In genomic region chr3:143002727-143003126, GRCh38 we compare ENCODE assay signal across 10 cellular contexts. TPM values are rescaled to one million over a fixed set of nuclear protein-coding genes. Genes with fewer than 3 reads are reported as not detected.
DNase-seq lines count a peak whose midpoint lies in the region; ATAC-seq and TF ChIP-seq lines count a peak whose summit lies in the region.
"Had no signal": no experiment of that assay in that cellular context is flagged by ENCODE, and none has a peak within 500 bp of the region (broad histone marks: within the 10 kb centered on the region; RNA-seq: fewer than 3 reads in every experiment).

No MANE protein-coding gene starts in this region.

- H3K4me1 Mint-ChIP-seq in activated T-cell treated with anti-CD3 and anti-CD28 coated beads, Interleukin-2, amount 50 U/mL, for 4 hours (ENCODE audit: low read depth) = peaks cover 49% of the 10 kb centered on the region
- peaks cover 51% of the 10 kb centered on the region for H3K4me1 Mint-ChIP-seq in activated naive CD8-positive, alpha-beta T cell (ENCODE audit: low read depth)

- no peaks in the 10 kb centered on the region for H3K36me3 ChIP-seq in kidney epithelial cell (ENCODE audit: control insufficient read depth, insufficient read depth, low read length)
- no peaks in the 10 kb centered on the region for H3K36me3 ChIP-seq in tibial nerve

- H3K4me3 ChIP-seq in kidney epithelial cell (ENCODE audit: low read depth, low read length) (peak overlapping the region; percentile 95), tibial nerve (peak overlapping the region; percentile 68 to 98 (median 88))

- H3K9me3 ChIP-seq in tibial nerve = no peaks in the 10 kb centered on the region

- no peak for DNase-seq in activated T-cell treated with anti-CD3 and anti-CD28 coated beads, Interleukin-2, amount 50 U/mL, for 4 hours
- no peak for DNase-seq in activated T-cell treated with anti-CD3 and anti-CD28 coated beads, Interleukin-2, amount 50 U/mL, for 48 hours
- DNase-seq in kidney epithelial cell (ENCODE audit: low read depth) (no peak), tibial nerve (ENCODE audit: low spot score in 2 of 2) (no peak), AG08395 (ENCODE audit: low spot score) (no peak), GOT3 (lab: John Stamatoyannopoulos, UW) (no peak), HK-2 (ENCODE audit: unreplicated experiment) (no peak)
- DNase-seq: stimulated activated naive CD4-positive, alpha-beta T cell had no signal

- peak overlapping the region; percentile 100 for H3K27ac Mint-ChIP-seq in activated naive CD8-positive, alpha-beta T cell

- WGBS in tibial nerve, 2 donors = 4 to 5% methylated on average over 9 of the region's 9 CpGs

- no peak for TF ChIP-seq EP300 in tibial nerve (IDR thresholded peaks at IDR 0.05)

- no peaks in the 10 kb centered on the region for H3K27me3 ChIP-seq in kidney epithelial cell (ENCODE audit: control insufficient read depth, insufficient read depth, low read length)
- no peaks in the 10 kb centered on the region for H3K27me3 ChIP-seq in tibial nerve

- peaks cover 0 to 69% (median 20%) of the 10 kb centered on the region in 4 donors for H3K4me1 ChIP-seq in tibial nerve

- H3K36me3 Mint-ChIP-seq in activated T-cell treated with anti-CD3 and anti-CD28 coated beads, Interleukin-2, amount 50 U/mL, for 4 hours (ENCODE audit: insufficient read depth) = peaks cover 8% of the 10 kb centered on the region
- H3K36me3 Mint-ChIP-seq in activated naive CD8-positive, alpha-beta T cell = peaks cover 5% of the 10 kb centered on the region

- no peaks in the 10 kb centered on the region for H3K9me3 Mint-ChIP-seq in activated T-cell treated with anti-CD3 and anti-CD28 coated beads, Interleukin-2, amount 50 U/mL, for 4 hours
- no peaks in the 10 kb centered on the region for H3K9me3 Mint-ChIP-seq in activated naive CD8-positive, alpha-beta T cell (ENCODE audit: low read depth)

- peak overlapping the region; percentile 97 for H3K4me3 Mint-ChIP-seq in activated T-cell treated with anti-CD3 and anti-CD28 coated beads, Interleukin-2, amount 50 U/mL, for 4 hours
- peak overlapping the region; percentile 99 for H3K4me3 Mint-ChIP-seq in activated naive CD8-positive, alpha-beta T cell

- no peak for TF ChIP-seq POLR2A in tibial nerve (IDR thresholded peaks at IDR 0.05)

- ATAC-seq in activated T-cell treated with anti-CD3 and anti-CD28 coated beads, Interleukin-2, amount 50 U/mL, for 4 hours = no peak

- peak overlapping the region in 1 of 4 donors; percentile 98 for H3K27ac ChIP-seq in tibial nerve

- peaks cover 2% of the 10 kb centered on the region for H3K27me3 Mint-ChIP-seq in activated T-cell treated with anti-CD3 and anti-CD28 coated beads, Interleukin-2, amount 50 U/mL, for 4 hours (ENCODE audit: low read depth)
- no peaks in the 10 kb centered on the region for H3K27me3 Mint-ChIP-seq in activated naive CD8-positive, alpha-beta T cell

- TF ChIP-seq CTCF in kidney epithelial cell (IDR thresholded peaks at IDR 0.05; ENCODE audit: insufficient read depth, low read length, poor library complexity, severe bottlenecking) (no peak), tibial nerve (IDR thresholded peaks at IDR 0.05) (no peak)

RNA-seq across cellular contexts. Expression of gene U2SURP, which starts 1.4 kb away (rescaled TPM):
- total RNA-seq in activated T-cell treated with anti-CD3 and anti-CD28 coated beads, Interleukin-2, amount 50 U/mL, for 4 hours = 100 to 1,000 TPM; 156 to 178 (median 170) TPM
- total RNA-seq in kidney epithelial cell (56.1 and 60.6 TPM in 2 replicates), tibial nerve (100 to 1,000 TPM in 1 of 4 donors, 10 to 100 TPM in 3; 92.4 to 104 (median 95.6) TPM)

RNA-seq across cellular contexts. Expression of gene PAQR9, which starts 39.3 kb away (rescaled TPM):
- total RNA-seq in activated T-cell treated with anti-CD3 and anti-CD28 coated beads, Interleukin-2, amount 50 U/mL, for 4 hours = not detected
- total RNA-seq in kidney epithelial cell (0.08 and 0.48 TPM in 2 replicates), tibial nerve (not detected)
- total RNA-seq: dermis microvascular lymphatic vessel endothelial cell had no signal
